ENCODE assay signal across 25 cellular contexts in the genomic region with DNA sequence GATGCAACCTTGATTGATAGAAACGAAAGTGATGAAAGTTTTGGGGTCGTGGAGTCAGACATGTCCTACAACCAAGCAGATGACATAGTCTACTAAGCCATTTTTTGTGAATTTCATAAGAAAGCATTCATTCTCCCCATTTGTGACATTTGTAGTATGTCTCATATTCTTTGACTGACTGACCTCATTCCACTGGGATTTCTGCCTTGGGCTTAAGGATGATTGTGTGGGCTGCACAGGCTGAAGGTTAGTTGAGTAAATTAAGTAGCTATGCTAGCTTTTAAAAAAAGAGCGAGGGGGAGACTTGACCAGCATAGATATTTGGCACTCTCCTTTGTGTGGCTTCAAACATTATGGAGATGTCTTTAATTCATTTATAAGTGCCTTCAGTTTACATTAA. TPM values are rescaled to one million over a fixed set of nuclear protein-coding genes. Genes with fewer than 3 reads are reported as not detected.
"Had no signal": no experiment of that assay in that cellular context is flagged by ENCODE, and none has a peak within 500 bp of the region (broad histone marks: within the 10 kb centered on the region; RNA-seq: fewer than 3 reads in every experiment).

No MANE protein-coding gene starts in this region.

- H3K27ac ChIP-seq: adrenal gland, cardiac muscle cell, esophagus squamous epithelium, foreskin keratinocyte, thyroid gland, WERI-Rb-1 had no signal

- FAIRE-seq: kidney had no signal

- H3K36me3 ChIP-seq: adrenal gland, cardiac muscle cell, esophagus squamous epithelium, thyroid gland, WERI-Rb-1 had no signal

- H3K4me3 ChIP-seq: adrenal gland, cardiac muscle cell, esophagus squamous epithelium, lung, thyroid gland had no signal

- H3K9me3 ChIP-seq: adrenal gland, thyroid gland had no signal

- H3K27me3 ChIP-seq: adrenal gland, cardiac muscle cell, thyroid gland had no signal

- ATAC-seq: effector memory CD8-positive, alpha-beta T cell; foreskin keratinocyte; left lobe of liver had no signal

- DNase-seq: activated CD4-positive, alpha-beta T cell treated with anti-CD3 and anti-CD28 coated beads for 1 hour; activated CD8-positive, alpha-beta memory T cell treated with anti-CD3 and anti-CD28 coated beads for 24 hours; activated CD8-positive, alpha-beta memory T cell treated with anti-CD3 and anti-CD28 coated beads, Interleukin-2, amount 50 U/mL, for 48 hours; activated effector memory CD4-positive, alpha-beta T cell treated with Interleukin-2 at 50 U/mL for 16 hours; activated T-cell treated with anti-CD3 and anti-CD28 coated beads, Interleukin-2, amount 50 U/mL, for 48 hours; adrenal gland; dermis blood vessel endothelial cell; effector memory CD8-positive, alpha-beta T cell; esophagus squamous epithelium; foreskin keratinocyte; glutamatergic neuron; kidney; stimulated activated CD4-positive, alpha-beta T cell treated with anti-CD3 and anti-CD28 coated beads, Interleukin-12 subunit alpha, Interleukin-12 subunit beta, amount 100 ng/mL, for 4 hours; stimulated activated CD4-positive, alpha-beta T cell treated with anti-CD3 and anti-CD28 coated beads, Interleukin-1b, Interleukin-23, amount 100 ng/mL, for 48 hours; stimulated activated CD8-positive, alpha-beta memory T cell treated with anti-CD3 and anti-CD28 coated beads, Interleukin-4, amount 100 ng/mL, for 48 hours; stimulated activated naive CD4-positive, alpha-beta T cell; thyroid gland; WERI-Rb-1 had no signal

- H3K4me1 ChIP-seq: adrenal gland, esophagus squamous epithelium, foreskin keratinocyte, thyroid gland had no signal

RNA-seq across cellular contexts. Expression of a gene that starts 28.9 kb away (rescaled TPM):
- total RNA-seq: adrenal gland; cardiac muscle cell; chondrocyte; dermis blood vessel endothelial cell; esophagus squamous epithelium; foreskin keratinocyte; kidney; left lobe of liver; subcutaneous adipose tissue; T-helper 2 cell treated with Interferon-gamma antibody and Interleukin-4, amounts not matched to agents 100 ng/mL and 5 ng/mL, for 36 hours; thyroid gland; urinary bladder had no signal
- polyA plus RNA-seq: adrenal gland, cardiac muscle cell, foreskin keratinocyte, urinary bladder had no signal
